1 cellular context compared by ENCODE assay signal in the genomic region with DNA sequence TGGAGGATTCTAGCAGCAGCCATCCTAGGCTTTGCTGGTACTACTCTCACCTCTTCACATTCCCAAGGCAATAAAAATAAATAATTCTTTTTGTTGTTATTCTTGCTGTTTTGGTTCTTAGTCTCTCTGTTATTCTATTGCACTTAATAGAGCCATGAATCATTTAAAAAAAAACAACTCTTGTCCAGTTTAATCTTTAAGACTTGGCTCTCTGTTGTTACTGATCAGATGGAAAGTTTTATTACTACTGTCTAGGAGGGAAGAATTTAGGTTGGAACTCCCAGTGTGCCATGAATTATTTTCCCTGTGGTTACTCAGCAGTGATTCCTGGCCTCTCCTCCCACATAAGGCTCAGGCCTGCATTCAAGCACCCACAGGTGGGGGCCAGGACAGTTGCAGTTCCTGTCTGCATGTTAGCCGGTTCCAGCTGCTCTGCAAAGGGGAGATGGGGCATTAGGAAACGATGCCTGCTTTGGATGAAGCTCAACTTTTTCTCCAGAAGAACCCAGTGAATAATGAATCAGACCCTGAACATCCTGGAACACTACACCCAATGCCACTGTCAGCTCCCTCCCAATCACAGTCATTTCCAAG.
TF ChIP-seq lines count a peak whose summit lies in the region.

No MANE protein-coding gene starts in this region.

TF ChIP-seq in HEK293, 187 proteins besides CTCF, POLR2A, EP300 and RAD21 (continued from another document):
- TF ChIP-seq, protein P1, sequence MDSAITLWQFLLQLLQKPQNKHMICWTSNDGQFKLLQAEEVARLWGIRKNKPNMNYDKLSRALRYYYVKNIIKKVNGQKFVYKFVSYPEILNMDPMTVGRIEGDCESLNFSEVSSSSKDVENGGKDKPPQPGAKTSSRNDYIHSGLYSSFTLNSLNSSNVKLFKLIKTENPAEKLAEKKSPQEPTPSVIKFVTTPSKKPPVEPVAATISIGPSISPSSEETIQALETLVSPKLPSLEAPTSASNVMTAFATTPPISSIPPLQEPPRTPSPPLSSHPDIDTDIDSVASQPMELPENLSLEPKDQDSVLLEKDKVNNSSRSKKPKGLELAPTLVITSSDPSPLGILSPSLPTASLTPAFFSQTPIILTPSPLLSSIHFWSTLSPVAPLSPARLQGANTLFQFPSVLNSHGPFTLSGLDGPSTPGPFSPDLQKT (IDR thresholded peaks at IDR 0.05; ENCODE audit: borderline replicate concordance, low read depth, low read length) = no peak
- TF ChIP-seq SCRT1 (tag by site-specific recombination; IDR thresholded peaks at IDR 0.05; ENCODE audit: borderline replicate concordance) = 0 out of 2 replicates have a peak, but pooled peaks have one; percentile 14
- TF ChIP-seq ZNF560 (tag by site-specific recombination; IDR thresholded peaks at IDR 0.05; ENCODE audit: borderline replicate concordance) = no peak
- TF ChIP-seq ZNF596 (tag by site-specific recombination; IDR thresholded peaks at IDR 0.05) = no peak
- 0 out of 2 replicates have a peak, but pooled peaks have one; percentile 40 for TF ChIP-seq ZNF423 (tag by site-specific recombination; IDR thresholded peaks at IDR 0.05)
- TF ChIP-seq ZNF174 (tag by site-specific recombination; IDR thresholded peaks at IDR 0.05) = no peak
- TF ChIP-seq ZNF529 (tag by site-specific recombination; IDR thresholded peaks at IDR 0.05; ENCODE audit: insufficient replicate concordance) = no peak
- no peak for TF ChIP-seq ZNF621 (tag by site-specific recombination; IDR thresholded peaks at IDR 0.05)
- no peak for TF ChIP-seq ZNF792 (tag by site-specific recombination; IDR thresholded peaks at IDR 0.05)
- TF ChIP-seq ZNF426 (tag by site-specific recombination; IDR thresholded peaks at IDR 0.05) = no peak
- no peak for TF ChIP-seq ZFP69B (tag by site-specific recombination; IDR thresholded peaks at IDR 0.05)
- TF ChIP-seq ZNF114 (tag by site-specific recombination; IDR thresholded peaks at IDR 0.05) = no peak
- TF ChIP-seq, protein P2, sequence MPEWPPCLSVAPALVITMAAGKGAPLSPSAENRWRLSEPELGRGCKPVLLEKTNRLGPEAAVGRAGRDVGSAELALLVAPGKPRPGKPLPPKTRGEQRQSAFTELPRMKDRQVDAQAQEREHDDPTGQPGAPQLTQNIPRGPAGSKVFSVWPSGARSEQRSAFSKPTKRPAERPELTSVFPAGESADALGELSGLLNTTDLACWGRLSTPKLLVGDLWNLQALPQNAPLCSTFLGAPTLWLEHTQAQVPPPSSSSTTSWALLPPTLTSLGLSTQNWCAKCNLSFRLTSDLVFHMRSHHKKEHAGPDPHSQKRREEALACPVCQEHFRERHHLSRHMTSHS (tag by site-specific recombination; IDR thresholded peaks at IDR 0.05) = no peak
- TF ChIP-seq, protein P3, sequence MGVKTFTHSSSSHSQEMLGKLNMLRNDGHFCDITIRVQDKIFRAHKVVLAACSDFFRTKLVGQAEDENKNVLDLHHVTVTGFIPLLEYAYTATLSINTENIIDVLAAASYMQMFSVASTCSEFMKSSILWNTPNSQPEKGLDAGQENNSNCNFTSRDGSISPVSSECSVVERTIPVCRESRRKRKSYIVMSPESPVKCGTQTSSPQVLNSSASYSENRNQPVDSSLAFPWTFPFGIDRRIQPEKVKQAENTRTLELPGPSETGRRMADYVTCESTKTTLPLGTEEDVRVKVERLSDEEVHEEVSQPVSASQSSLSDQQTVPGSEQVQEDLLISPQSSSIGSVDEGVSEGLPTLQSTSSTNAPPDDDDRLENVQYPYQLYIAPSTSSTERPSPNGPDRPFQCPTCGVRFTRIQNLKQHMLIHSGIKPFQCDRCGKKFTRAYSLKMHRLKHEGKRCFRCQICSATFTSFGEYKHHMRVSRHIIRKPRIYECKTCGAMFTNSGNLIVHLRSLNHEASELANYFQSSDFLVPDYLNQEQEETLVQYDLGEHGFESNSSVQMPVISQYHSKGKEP (tag by site-specific recombination; IDR thresholded peaks at IDR 0.05) = no peak
- TF ChIP-seq ZNF266 (tag by site-specific recombination; IDR thresholded peaks at IDR 0.05; ENCODE audit: low read depth) = no peak
- TF ChIP-seq KLF10 (tag by site-specific recombination; IDR thresholded peaks at IDR 0.05) = no peak
- no peak for TF ChIP-seq ZNF558 (tag by site-specific recombination; IDR thresholded peaks at IDR 0.05)
- TF ChIP-seq HOXA7 (CRISPR knock-in tag; IDR thresholded peaks at IDR 0.05; ENCODE audit: borderline replicate concordance) = no peak
- TF ChIP-seq, protein P4, sequence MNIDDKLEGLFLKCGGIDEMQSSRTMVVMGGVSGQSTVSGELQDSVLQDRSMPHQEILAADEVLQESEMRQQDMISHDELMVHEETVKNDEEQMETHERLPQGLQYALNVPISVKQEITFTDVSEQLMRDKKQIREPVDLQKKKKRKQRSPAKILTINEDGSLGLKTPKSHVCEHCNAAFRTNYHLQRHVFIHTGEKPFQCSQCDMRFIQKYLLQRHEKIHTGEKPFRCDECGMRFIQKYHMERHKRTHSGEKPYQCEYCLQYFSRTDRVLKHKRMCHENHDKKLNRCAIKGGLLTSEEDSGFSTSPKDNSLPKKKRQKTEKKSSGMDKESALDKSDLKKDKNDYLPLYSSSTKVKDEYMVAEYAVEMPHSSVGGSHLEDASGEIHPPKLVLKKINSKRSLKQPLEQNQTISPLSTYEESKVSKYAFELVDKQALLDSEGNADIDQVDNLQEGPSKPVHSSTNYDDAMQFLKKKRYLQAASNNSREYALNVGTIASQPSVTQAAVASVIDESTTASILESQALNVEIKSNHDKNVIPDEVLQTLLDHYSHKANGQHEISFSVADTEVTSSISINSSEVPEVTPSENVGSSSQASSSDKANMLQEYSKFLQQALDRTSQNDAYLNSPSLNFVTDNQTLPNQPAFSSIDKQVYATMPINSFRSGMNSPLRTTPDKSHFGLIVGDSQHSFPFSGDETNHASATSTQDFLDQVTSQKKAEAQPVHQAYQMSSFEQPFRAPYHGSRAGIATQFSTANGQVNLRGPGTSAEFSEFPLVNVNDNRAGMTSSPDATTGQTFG (tag by site-specific recombination; IDR thresholded peaks at IDR 0.05; ENCODE audit: borderline replicate concordance) = no peak
- 0 out of 2 replicates have a peak, but pooled peaks have one; percentile 24 for TF ChIP-seq ZIC2 (tag by site-specific recombination; IDR thresholded peaks at IDR 0.05)
- TF ChIP-seq SCRT2 (tag by site-specific recombination; IDR thresholded peaks at IDR 0.05) = 0 out of 2 replicates have a peak, but pooled peaks have one; percentile 25
- TF ChIP-seq MZF1 (tag by site-specific recombination; IDR thresholded peaks at IDR 0.05; ENCODE audit: borderline replicate concordance) = no peak
